29 cellular contexts compared by ENCODE assay signal in genomic region chr6:1079525-1079924, GRCh38.
A peak's percentile ranks its signal among the peaks of the same experiment; 100 is the strongest.
DNase-seq lines count a peak whose midpoint lies in the region; ATAC-seq, FAIRE-seq and TF ChIP-seq lines count a peak whose summit lies in the region.
"Had no signal": no experiment of that assay in that cellular context is flagged by ENCODE, and none has a peak within 500 bp of the region (broad histone marks: within the 10 kb centered on the region; RNA-seq: fewer than 3 reads in every experiment).

No MANE protein-coding gene starts in this region.

- peak; percentile 57 for DNase-seq in Daoy (ENCODE audit: low read depth)
- DNase-seq in RCC 7860 (ENCODE audit: low spot score) = peak; percentile 19
- peak; percentile 77 for DNase-seq in iris pigment epithelial cell (ENCODE audit: low read depth)
- DNase-seq in pancreas = no peak
- no peak for DNase-seq in foreskin fibroblast
- DNase-seq in sciatic nerve (ENCODE audit: low spot score) = no peak
- DNase-seq in HPDE6-E6E7 (ENCODE audit: extremely low spot score) = no peak
- no peak for DNase-seq in GDM1 (lab: John Stamatoyannopoulos, UW)
- DNase-seq: activated CD4-positive, alpha-beta memory T cell treated with anti-CD3 and anti-CD28 coated beads for 36 hours; activated CD4-positive, CD25-positive, alpha-beta regulatory T cell; activated naive CD8-positive, alpha-beta T cell treated with anti-CD3 and anti-CD28 coated beads for 36 hours; COR-L47; DND-41; foreskin keratinocyte; hypothalamus; kidney; naive thymus-derived CD4-positive, alpha-beta T cell; NCI-H1105; NCI-H2029 treated with DMSO at 0.1 percent for 48 hours; NCI-H82; nucleus accumbens; SHP77 treated with DMSO at 0.1 percent for 48 hours; stimulated activated CD4-positive, alpha-beta T cell treated with anti-CD3 and anti-CD28 coated beads, Interleukin-2, amount 100 ng/mL, for 48 hours; SW 1271; T1000; testis had no signal

- no peaks in the 10 kb centered on the region for H3K27me3 ChIP-seq in pancreas
- H3K27me3 ChIP-seq: BLaER1, foreskin keratinocyte, testis had no signal

- ATAC-seq in pancreas = peak in 3 of 4 donors; percentile 7 to 31 (median 8)
- no peak for ATAC-seq in sciatic nerve
- ATAC-seq: foreskin keratinocyte; naive thymus-derived CD4-positive, alpha-beta T cell; stimulated activated effector memory CD8-positive, alpha-beta T cell treated with anti-CD3 and anti-CD28 coated beads, Interleukin-12 subunit alpha, Interleukin-12 subunit beta, amount 100 ng/mL, for 72 hours had no signal

- intact Hi-C loops in pancreas (cut with DNase I) = no loop called here
- intact Hi-C loops in sciatic nerve (cut with DNase I) = no loop called here

- H3K4me3 ChIP-seq in pancreas = no peak overlapping the region
- no peak overlapping the region for H3K4me3 ChIP-seq in foreskin fibroblast (ENCODE audit: low read depth in 1 of 2, low read length in 2 of 2)
- H3K4me3 ChIP-seq: BLaER1 had no signal

- FAIRE-seq in RCC 7860 (lab: Jason Lieb, UNC) (peak; percentile 45), pancreas (lab: Jason Lieb, UNC) (no peak)
- FAIRE-seq: kidney had no signal

- TF ChIP-seq CTCF in pancreas (IDR thresholded peaks at IDR 0.05) = no peak
- TF ChIP-seq CTCF in foreskin fibroblast (IDR thresholded peaks at IDR 0.05; ENCODE audit: low read depth, low read length) = no peak

- H3K27ac ChIP-seq in pancreas = no peak overlapping the region
- H3K27ac ChIP-seq: BLaER1, epithelial cell of prostate, foreskin keratinocyte, testis had no signal

- no peaks in the 10 kb centered on the region for H3K9me3 ChIP-seq in pancreas
- H3K9me3 ChIP-seq: testis had no signal

- peaks cover 7 to 21% (median 20%) of the 10 kb centered on the region in 3 donors for H3K4me1 ChIP-seq in pancreas
- H3K4me1 ChIP-seq: BLaER1, testis had no signal

- H3K36me3 ChIP-seq in pancreas = no peaks in the 10 kb centered on the region
- H3K36me3 ChIP-seq: BLaER1 had no signal

- 45 to 46% methylated on average over 6 of the region's 6 CpGs for WGBS in pancreas, 2 donors

Comparison
In these comparisons a context has a peak if more than half of its experiments do, and no peak if none do; other contexts are left out.
1. DNase-seq: peak in Daoy (single experiment), RCC 7860 (single experiment) and iris pigment epithelial cell (single experiment); none in pancreas (0 of 6), foreskin fibroblast (0 of 2), sciatic nerve (single experiment), HPDE6-E6E7 (single experiment) and GDM1 (single experiment).